Comparison of ENCODE assay signal across 8 cellular contexts in genomic region chr11:69888671-69889076, GRCh38.
DNase-seq lines count a peak whose midpoint lies in the region; ATAC-seq and TF ChIP-seq lines count a peak whose summit lies in the region.

No MANE protein-coding gene starts in this region.

- H3K27me3 Mint-ChIP-seq in CD4-positive, alpha-beta memory T cell, result peaks cover 10 to 28% of the 10 kb centered on the region in 2 donors

- H3K18ac ChIP-seq in neuronal stem cell (ENCODE audit: low read length), result peak overlapping the region; percentile 41

- H3K4me3 Mint-ChIP-seq in CD4-positive, alpha-beta memory T cell, result no peak overlapping the region

- H4K20me1 ChIP-seq in PC-3 (ENCODE audit: low read length) (no peaks in the 10 kb centered on the region), fibroblast of lung (ENCODE audit: control insufficient read depth, extremely low read depth, insufficient read depth, low read length) (no peaks in the 10 kb centered on the region)

- H2BK120ac ChIP-seq in neuronal stem cell (ENCODE audit: low read depth, low read length), result no peak overlapping the region

- intact Hi-C loops in CD4-positive, alpha-beta memory T cell (cut with micrococcal nuclease), result loop anchor here (5.0 kb wide), 1 partner anchor 186 kb away; the partner anchor contains the start of gene FGF19
- intact Hi-C loops in PC-3 (cut with micrococcal nuclease) (loop anchor here (1.0 to 2.0 kb wide), 2 partner anchors 170 to 204 kb away; no protein-coding TSS in a partner anchor), testis (cut with DNase I; ENCODE audit: low total_unique reads) (loop anchor here (10.0 kb wide), 1 partner anchor 194 kb away; no protein-coding TSS in a partner anchor)

- no peak overlapping the region for H3K14ac ChIP-seq in neuronal stem cell (ENCODE audit: low read length)

- H2BK15ac ChIP-seq in neuronal stem cell (ENCODE audit: low read length), result no peak overlapping the region

- no peak overlapping the region for H2BK5ac ChIP-seq in neuronal stem cell (ENCODE audit: low read length)

- no peaks in the 10 kb centered on the region for H3K9me3 ChIP-seq in CD4-positive, alpha-beta memory T cell (ENCODE audit: control insufficient read depth in 1 of 2, low read length in 2 of 2)
- no peaks in the 10 kb centered on the region for H3K9me3 ChIP-seq in PC-3 (ENCODE audit: low read length)
- no peaks in the 10 kb centered on the region for H3K9me3 ChIP-seq in fibroblast of lung (ENCODE audit: control insufficient read depth, insufficient read depth, low read depth, low read length)
- no peaks in the 10 kb centered on the region for H3K9me3 ChIP-seq in neuronal stem cell (replicated peaks in 1 of 2; ENCODE audit: control insufficient read depth in 2 of 2, insufficient read depth in 1 of 2, low read depth in 1 of 2, low read length in 2 of 2)
- no peaks in the 10 kb centered on the region for H3K9me3 ChIP-seq in testis

- POLR2A ChIA-PET in CD4-positive, alpha-beta memory T cell (lab: Charles Lee; ENCODE audit: partially characterized antibody), result no interaction called here
- POLR2A ChIA-PET in PC-3 (lab: Charles Lee; ENCODE audit: unreplicated experiment), result no interaction called here

- H3K27ac Mint-ChIP-seq in CD4-positive, alpha-beta memory T cell, result no peak overlapping the region

- BruUV-seq in PC-3 (replicated peaks; lab: Mats Ljungman, UMichigan), result no TSS peak

- H3K4me3 ChIP-seq in CD4-positive, alpha-beta memory T cell (ENCODE audit: low read length in 2 of 2), result no peak overlapping the region
- H3K4me3 ChIP-seq in PC-3 (ENCODE audit: low read length), result no peak overlapping the region
- no peak overlapping the region for H3K4me3 ChIP-seq in fibroblast of lung (replicated peaks in 1 of 4; ENCODE audit: control extremely low read depth in 1 of 4, insufficient read depth in 1 of 4, low read depth in 3 of 4, low read length in 4 of 4)
- no peak overlapping the region for H3K4me3 ChIP-seq in neuronal stem cell (ENCODE audit: low read length in 2 of 2)
- H3K4me3 ChIP-seq in testis, result no peak overlapping the region

- H2AK5ac ChIP-seq in neuronal stem cell (ENCODE audit: low read depth, low read length), result no peak overlapping the region

- peak; percentile 47 to 61 (median 56) for DNase-seq in CD4-positive, alpha-beta memory T cell
- DNase-seq in HPDE6-E6E7 (ENCODE audit: extremely low spot score), result peak; percentile 70
- peak; percentile 93 for DNase-seq in PC-3
- peak; percentile 66 for DNase-seq in activated T-cell treated with anti-CD3 and anti-CD28 coated beads, Interleukin-2, amount 50 U/mL, for 1 hour
- peak; percentile 29 to 57 for DNase-seq in fibroblast of lung (ENCODE audit: low read depth in 2 of 2)
- DNase-seq in neuronal stem cell (ENCODE audit: low spot score), result peak; percentile 83
- peak; percentile 78 for DNase-seq in testis

- TF ChIP-seq POLR2A in testis (IDR thresholded peaks at IDR 0.05), result no peak

- CTCF ChIA-PET in CD4-positive, alpha-beta memory T cell (lab: Charles Lee; ENCODE audit: partially characterized antibody), result interaction anchor here (0.6 to 1.6 kb wide), 4 partner anchors 8 to 203 kb away, joined by 3 to 6 read pairs (median 4); no protein-coding TSS in a partner anchor
- CTCF ChIA-PET in PC-3 (lab: Charles Lee), result interaction anchor here (0.7 kb wide), 1 partner anchor 130 kb away, joined by 3 read pairs; no protein-coding TSS in a partner anchor

- no peak overlapping the region for H4K91ac ChIP-seq in neuronal stem cell (ENCODE audit: low read depth, low read length, poor library complexity)

- ATAC-seq in PC-3 (peak; percentile 85), HG03521 (IDR thresholded peaks at IDR 0.05; ENCODE audit: unreplicated experiment) (no peak)

- no peaks in the 10 kb centered on the region for H3K36me3 Mint-ChIP-seq in CD4-positive, alpha-beta memory T cell

- H2AFZ ChIP-seq in PC-3 (ENCODE audit: low read length) (no peak overlapping the region), fibroblast of lung (ENCODE audit: low read length) (no peak overlapping the region), neuronal stem cell (ENCODE audit: low read length) (no peak overlapping the region)

- H3K79me1 ChIP-seq in neuronal stem cell (ENCODE audit: low read depth, low read length), result no peaks in the 10 kb centered on the region

- no peaks in the 10 kb centered on the region for H3K9me2 ChIP-seq in PC-3 (replicated peaks; ENCODE audit: low read length)

- H3K36me3 ChIP-seq in CD4-positive, alpha-beta memory T cell (ENCODE audit: insufficient read depth, low read length), result no peaks in the 10 kb centered on the region
- H3K36me3 ChIP-seq in PC-3 (ENCODE audit: low read depth, low read length), result no peaks in the 10 kb centered on the region
- no peaks in the 10 kb centered on the region for H3K36me3 ChIP-seq in fibroblast of lung (ENCODE audit: control insufficient read depth, insufficient read depth, low read length)
- no peaks in the 10 kb centered on the region for H3K36me3 ChIP-seq in neuronal stem cell (replicated peaks in 1 of 2; ENCODE audit: control insufficient read depth in 2 of 2, insufficient read depth in 2 of 2, low read length in 2 of 2)
- H3K36me3 ChIP-seq in testis (ENCODE audit: low read depth, missing control alignments), result no peaks in the 10 kb centered on the region

- H3K9ac ChIP-seq in PC-3 (ENCODE audit: low read length) (no peak overlapping the region), fibroblast of lung (ENCODE audit: insufficient read depth, low read length) (no peak overlapping the region), neuronal stem cell (ENCODE audit: low read depth, low read length, poor library complexity) (no peak overlapping the region)

- TF ChIP-seq CTCF in PC-3 (conservative IDR thresholded peaks at IDR 0.05; ENCODE audit: low read depth, low read length) (peak; percentile 97), fibroblast of lung (conservative IDR thresholded peaks at IDR 0.05 in 1 of 2, IDR thresholded peaks at IDR 0.05 in 1 of 2; ENCODE audit: low read depth in 1 of 2, low read length in 2 of 2) (peak; percentile 88 to 98), testis (IDR thresholded peaks at IDR 0.05) (peak; percentile 60 to 92 (median 73))

- no peaks in the 10 kb centered on the region for H3F3A ChIP-seq in PC-3 (ENCODE audit: low read length, unreplicated experiment)

- H3K79me2 ChIP-seq in PC-3 (ENCODE audit: low read length) (no peaks in the 10 kb centered on the region), fibroblast of lung (ENCODE audit: control insufficient read depth, insufficient read depth, low read length) (no peaks in the 10 kb centered on the region)

- H3K27me3 ChIP-seq in CD4-positive, alpha-beta memory T cell (ENCODE audit: insufficient read depth, low read length), result no peaks in the 10 kb centered on the region
- no peaks in the 10 kb centered on the region for H3K27me3 ChIP-seq in PC-3 (ENCODE audit: low read length)
- peaks cover 4% of the 10 kb centered on the region for H3K27me3 ChIP-seq in fibroblast of lung (ENCODE audit: control insufficient read depth, insufficient read depth, low read length)
- H3K27me3 ChIP-seq in neuronal stem cell (ENCODE audit: control insufficient read depth in 3 of 3, insufficient read depth in 3 of 3, low read depth in 1 of 3, low read length in 3 of 3), result peaks cover 0 to 30% (median 11%) of the 10 kb centered on the region in 3 experiments
- H3K27me3 ChIP-seq in testis, result no peaks in the 10 kb centered on the region

- H3K27ac ChIP-seq in CD4-positive, alpha-beta memory T cell (ENCODE audit: low read depth, low read length), result no peak overlapping the region
- H3K27ac ChIP-seq in PC-3 (ENCODE audit: low read length) (no peak overlapping the region), fibroblast of lung (ENCODE audit: insufficient read depth, low read length) (no peak overlapping the region), neuronal stem cell (replicated peaks; ENCODE audit: low read length) (no peak overlapping the region), testis (no peak overlapping the region)

- H3K9me3 Mint-ChIP-seq in CD4-positive, alpha-beta memory T cell, result no peaks in the 10 kb centered on the region

- H3K4me2 ChIP-seq in PC-3 (ENCODE audit: low read length) (no peak overlapping the region), fibroblast of lung (ENCODE audit: extremely low read depth, insufficient read depth, low read length) (no peak overlapping the region), neuronal stem cell (ENCODE audit: insufficient read depth, low read length, poor library complexity, severe bottlenecking) (no peak overlapping the region)

- H3K23ac ChIP-seq in neuronal stem cell (ENCODE audit: low read depth, low read length, poor library complexity), result no peak overlapping the region

- H3K4me1 Mint-ChIP-seq in CD4-positive, alpha-beta memory T cell, result peaks cover 0 to 2% (median under 1%) of the 10 kb centered on the region in 4 donors

- no peak overlapping the region for H4K8ac ChIP-seq in neuronal stem cell (ENCODE audit: low read depth, low read length)

- no peak overlapping the region for H3K4ac ChIP-seq in neuronal stem cell (ENCODE audit: low read length)

- no CpG with 5 or more reads among the region's 7 CpGs for WGBS in neuronal stem cell (ENCODE audit: extremely low coverage in 2 of 2, insufficient read length in 2 of 2, insufficient replicate concordance in 1 of 2), 2 donors
- WGBS in testis, 2 donors, result 12 to 35% methylated on average over 4 to 7 of the region's 7 CpGs

- no peaks in the 10 kb centered on the region for H3K4me1 ChIP-seq in CD4-positive, alpha-beta memory T cell (ENCODE audit: insufficient read depth, low read length)
- H3K4me1 ChIP-seq in PC-3 (ENCODE audit: insufficient read depth, low read length) (peaks cover 5% of the 10 kb centered on the region; the same call in 1 of the 2 replicates), fibroblast of lung (ENCODE audit: control insufficient read depth, extremely low read depth, insufficient read depth, low read length) (peaks cover 6% of the 10 kb centered on the region), neuronal stem cell (ENCODE audit: control insufficient read depth in 2 of 2, insufficient read depth in 1 of 2, low read depth in 1 of 2, low read length in 2 of 2) (peaks cover 8 to 11% of the 10 kb centered on the region in 2 donors), testis (peaks cover 3% of the 10 kb centered on the region)

- H2BK12ac ChIP-seq in neuronal stem cell (ENCODE audit: low read length), result peak overlapping the region; percentile 7

Comparison
In these comparisons a context has a peak if more than half of its experiments do, and no peak if none do; other contexts are left out.
1. DNase-seq: peak in every context shown above with its lines; median percentile 93 in PC-3; 83 in neuronal stem cell; 78 in testis; 70 in HPDE6-E6E7; 66 in activated T-cell treated with anti-CD3 and anti-CD28 coated beads, Interleukin-2, amount 50 U/mL, for 1 hour; 56 in CD4-positive, alpha-beta memory T cell; 43 in fibroblast of lung.